Comparison of ENCODE assay signal across 1 cellular context in the genomic region with DNA sequence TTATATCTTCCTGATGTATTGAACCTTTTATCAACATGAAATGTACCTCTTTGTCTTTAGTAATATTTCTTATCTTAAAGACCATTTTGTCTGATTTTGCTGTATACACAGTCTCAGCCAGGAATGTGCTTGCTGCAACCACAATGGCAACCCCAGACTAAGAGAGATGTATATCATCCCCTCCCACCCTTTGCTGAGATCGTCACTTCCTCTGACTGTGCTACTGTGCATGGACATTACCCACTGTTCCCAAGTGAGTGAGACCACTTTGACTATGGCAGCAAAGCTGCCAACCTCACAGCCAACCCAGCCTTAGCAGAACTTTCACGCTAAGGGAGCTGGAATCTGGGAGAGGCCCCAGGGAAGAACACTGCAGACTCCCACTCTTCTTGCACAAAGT.
TF ChIP-seq lines count a peak whose summit lies in the region.

No MANE protein-coding gene starts in this region.

TF ChIP-seq in K562, 482 proteins besides CTCF, POLR2A, EP300 and RAD21 (continued from another document and continues in another):
- TF ChIP-seq RERE (CRISPR knock-in tag; IDR thresholded peaks at IDR 0.05; ENCODE audit: borderline replicate concordance), result no peak
- no peak for TF ChIP-seq HSF4 (CRISPR knock-in tag; IDR thresholded peaks at IDR 0.05; ENCODE audit: borderline replicate concordance)
- no peak for TF ChIP-seq HOMEZ (CRISPR knock-in tag; IDR thresholded peaks at IDR 0.05)
- no peak for TF ChIP-seq ZNF165 (CRISPR knock-in tag; IDR thresholded peaks at IDR 0.05; ENCODE audit: borderline replicate concordance)
- no peak for TF ChIP-seq HBP1 (CRISPR knock-in tag; IDR thresholded peaks at IDR 0.05)
- no peak for TF ChIP-seq COPS2 (conservative IDR thresholded peaks at IDR 0.05)
- TF ChIP-seq MIER1 (IDR thresholded peaks at IDR 0.05; ENCODE audit: low read depth), result no peak
- no peak for TF ChIP-seq HNRNPL (IDR thresholded peaks at IDR 0.05; ENCODE audit: low read depth, low read length)
- no peak for TF ChIP-seq CBX5 (IDR thresholded peaks at IDR 0.05; ENCODE audit: borderline replicate concordance, low read depth)
- TF ChIP-seq SRF (CRISPR knock-in tag; IDR thresholded peaks at IDR 0.05), result no peak
- no peak for TF ChIP-seq ZNF696 (CRISPR knock-in tag; conservative IDR thresholded peaks at IDR 0.05)
- TF ChIP-seq ATF7 (IDR thresholded peaks at IDR 0.05), result no peak
- TF ChIP-seq HDAC3 (IDR thresholded peaks at IDR 0.05; ENCODE audit: borderline replicate concordance, partially characterized antibody), result no peak
- TF ChIP-seq, protein P1, sequence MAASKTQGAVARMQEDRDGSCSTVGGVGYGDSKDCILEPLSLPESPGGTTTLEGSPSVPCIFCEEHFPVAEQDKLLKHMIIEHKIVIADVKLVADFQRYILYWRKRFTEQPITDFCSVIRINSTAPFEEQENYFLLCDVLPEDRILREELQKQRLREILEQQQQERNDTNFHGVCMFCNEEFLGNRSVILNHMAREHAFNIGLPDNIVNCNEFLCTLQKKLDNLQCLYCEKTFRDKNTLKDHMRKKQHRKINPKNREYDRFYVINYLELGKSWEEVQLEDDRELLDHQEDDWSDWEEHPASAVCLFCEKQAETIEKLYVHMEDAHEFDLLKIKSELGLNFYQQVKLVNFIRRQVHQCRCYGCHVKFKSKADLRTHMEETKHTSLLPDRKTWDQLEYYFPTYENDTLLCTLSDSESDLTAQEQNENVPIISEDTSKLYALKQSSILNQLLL (CRISPR knock-in tag; IDR thresholded peaks at IDR 0.05; ENCODE audit: borderline replicate concordance), result no peak
- no peak for TF ChIP-seq PHF20 (IDR thresholded peaks at IDR 0.05; ENCODE audit: partially characterized antibody)
- TF ChIP-seq SMAD3 (CRISPR knock-in tag; conservative IDR thresholded peaks at IDR 0.05), result no peak
- TF ChIP-seq GABPB1 (CRISPR knock-in tag; IDR thresholded peaks at IDR 0.05), result peak; percentile 41; the same call in 1 of the 2 replicates
- TF ChIP-seq SPI1 (IDR thresholded peaks at IDR 0.05; ENCODE audit: borderline replicate concordance, low read depth, low read length), result peak; percentile 42; the same call in 1 of the 2 replicates
- TF ChIP-seq ZNF57 (CRISPR knock-in tag; IDR thresholded peaks at IDR 0.05), result no peak
- TF ChIP-seq TEAD1 (CRISPR knock-in tag; IDR thresholded peaks at IDR 0.05), result peak in 1 of 2 experiments; percentile 94; a peak in 3 of 4 replicates
- TF ChIP-seq ZNF143 (CRISPR knock-in tag; IDR thresholded peaks at IDR 0.05), result no peak
- TF ChIP-seq, protein P2, sequence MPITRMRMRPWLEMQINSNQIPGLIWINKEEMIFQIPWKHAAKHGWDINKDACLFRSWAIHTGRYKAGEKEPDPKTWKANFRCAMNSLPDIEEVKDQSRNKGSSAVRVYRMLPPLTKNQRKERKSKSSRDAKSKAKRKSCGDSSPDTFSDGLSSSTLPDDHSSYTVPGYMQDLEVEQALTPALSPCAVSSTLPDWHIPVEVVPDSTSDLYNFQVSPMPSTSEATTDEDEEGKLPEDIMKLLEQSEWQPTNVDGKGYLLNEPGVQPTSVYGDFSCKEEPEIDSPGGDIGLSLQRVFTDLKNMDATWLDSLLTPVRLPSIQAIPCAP (CRISPR knock-in tag; IDR thresholded peaks at IDR 0.05; ENCODE audit: borderline replicate concordance), result no peak
- no peak for TF ChIP-seq ARID3B (CRISPR knock-in tag; IDR thresholded peaks at IDR 0.05; ENCODE audit: borderline replicate concordance)
- TF ChIP-seq MXI1 (IDR thresholded peaks at IDR 0.05; ENCODE audit: low read depth, low read length), result no peak
- TF ChIP-seq SOX6 (IDR thresholded peaks at IDR 0.05), result peak; percentile 70; the same call in 1 of the 2 replicates
- 0 out of 2 replicates have a peak, but pooled peaks have one; percentile 9 for TF ChIP-seq CBFA2T2 (conservative IDR thresholded peaks at IDR 0.05)
- TF ChIP-seq EGR1 (conservative IDR thresholded peaks at IDR 0.05), result peak; percentile 24; the same call in 1 of the 2 replicates
- TF ChIP-seq BRD9 (IDR thresholded peaks at IDR 0.05; ENCODE audit: low read depth, partially characterized antibody), result no peak
- TF ChIP-seq FOXP4 (CRISPR knock-in tag; IDR thresholded peaks at IDR 0.05; ENCODE audit: borderline replicate concordance), result no peak
- TF ChIP-seq HES1 (IDR thresholded peaks at IDR 0.05; ENCODE audit: low read depth), result 0 out of 2 replicates have a peak, but pooled peaks have one; percentile 25
- TF ChIP-seq GABPA (tag; conservative IDR thresholded peaks at IDR 0.05; ENCODE audit: low read depth), result peak; percentile 70
- TF ChIP-seq MYC (IDR thresholded peaks at IDR 0.05; ENCODE audit: low read depth, low read length), result no peak
- no peak for TF ChIP-seq MYC (CRISPR knock-in tag; IDR thresholded peaks at IDR 0.05; ENCODE audit: borderline replicate concordance, low read depth)
- no peak for TF ChIP-seq ZNF699 (CRISPR knock-in tag; IDR thresholded peaks at IDR 0.05; ENCODE audit: insufficient replicate concordance)
- peak; percentile 38; the same call in 1 of the 2 replicates for TF ChIP-seq SMAD4 (CRISPR knock-in tag; conservative IDR thresholded peaks at IDR 0.05)
- no peak for TF ChIP-seq ATF1 (CRISPR knock-in tag; IDR thresholded peaks at IDR 0.05)
- peak; percentile 49; the same call in 1 of the 2 replicates for TF ChIP-seq ATF1 (tag; IDR thresholded peaks at IDR 0.05)
- TF ChIP-seq THRAP3 (IDR thresholded peaks at IDR 0.05; ENCODE audit: borderline replicate concordance), result no peak
- no peak for TF ChIP-seq TRIM24 (IDR thresholded peaks at IDR 0.05)
- TF ChIP-seq SMARCE1 (IDR thresholded peaks at IDR 0.05), result no peak
- no peak for TF ChIP-seq GATAD2B (IDR thresholded peaks at IDR 0.05; ENCODE audit: borderline replicate concordance)
- no peak for TF ChIP-seq GABPB2 (CRISPR knock-in tag; conservative IDR thresholded peaks at IDR 0.05)
- no peak for TF ChIP-seq SMAD2 (IDR thresholded peaks at IDR 0.05; ENCODE audit: low read depth, low read length)
- no peak for TF ChIP-seq ZNF586 (CRISPR knock-in tag; conservative IDR thresholded peaks at IDR 0.05)
- TF ChIP-seq FOXJ2 (tag; IDR thresholded peaks at IDR 0.05), result no peak
- TF ChIP-seq, protein P3, sequence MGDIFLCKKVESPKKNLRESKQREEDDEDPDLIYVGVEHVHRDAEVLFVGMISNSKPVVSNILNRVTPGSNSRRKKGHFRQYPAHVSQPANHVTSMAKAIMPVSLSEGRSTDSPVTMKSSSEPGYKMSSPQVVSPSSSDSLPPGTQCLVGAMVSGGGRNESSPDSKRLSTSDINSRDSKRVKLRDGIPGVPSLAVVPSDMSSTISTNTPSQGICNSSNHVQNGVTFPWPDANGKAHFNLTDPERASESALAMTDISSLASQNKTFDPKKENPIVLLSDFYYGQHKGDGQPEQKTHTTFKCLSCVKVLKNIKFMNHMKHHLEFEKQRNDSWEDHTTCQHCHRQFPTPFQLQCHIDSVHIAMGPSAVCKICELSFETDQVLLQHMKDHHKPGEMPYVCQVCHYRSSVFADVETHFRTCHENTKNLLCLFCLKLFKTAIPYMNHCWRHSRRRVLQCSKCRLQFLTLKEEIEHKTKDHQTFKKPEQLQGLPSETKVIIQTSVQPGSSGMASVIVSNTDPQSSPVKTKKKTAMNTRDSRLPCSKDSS (IDR thresholded peaks at IDR 0.05; ENCODE audit: low read depth, partially characterized antibody), result no peak
- no peak for TF ChIP-seq HNRNPK (IDR thresholded peaks at IDR 0.05; ENCODE audit: low read depth, low read length, poor library complexity, severe bottlenecking)
- no peak for TF ChIP-seq MCM7 (IDR thresholded peaks at IDR 0.05)
- TF ChIP-seq, protein P4, sequence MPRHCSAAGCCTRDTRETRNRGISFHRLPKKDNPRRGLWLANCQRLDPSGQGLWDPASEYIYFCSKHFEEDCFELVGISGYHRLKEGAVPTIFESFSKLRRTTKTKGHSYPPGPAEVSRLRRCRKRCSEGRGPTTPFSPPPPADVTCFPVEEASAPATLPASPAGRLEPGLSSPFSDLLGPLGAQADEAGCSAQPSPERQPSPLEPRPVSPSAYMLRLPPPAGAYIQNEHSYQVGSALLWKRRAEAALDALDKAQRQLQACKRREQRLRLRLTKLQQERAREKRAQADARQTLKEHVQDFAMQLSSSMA (CRISPR knock-in tag; IDR thresholded peaks at IDR 0.05), result no peak
- TF ChIP-seq ZNF551 (CRISPR knock-in tag; IDR thresholded peaks at IDR 0.05), result no peak
